In the genomic region with DNA sequence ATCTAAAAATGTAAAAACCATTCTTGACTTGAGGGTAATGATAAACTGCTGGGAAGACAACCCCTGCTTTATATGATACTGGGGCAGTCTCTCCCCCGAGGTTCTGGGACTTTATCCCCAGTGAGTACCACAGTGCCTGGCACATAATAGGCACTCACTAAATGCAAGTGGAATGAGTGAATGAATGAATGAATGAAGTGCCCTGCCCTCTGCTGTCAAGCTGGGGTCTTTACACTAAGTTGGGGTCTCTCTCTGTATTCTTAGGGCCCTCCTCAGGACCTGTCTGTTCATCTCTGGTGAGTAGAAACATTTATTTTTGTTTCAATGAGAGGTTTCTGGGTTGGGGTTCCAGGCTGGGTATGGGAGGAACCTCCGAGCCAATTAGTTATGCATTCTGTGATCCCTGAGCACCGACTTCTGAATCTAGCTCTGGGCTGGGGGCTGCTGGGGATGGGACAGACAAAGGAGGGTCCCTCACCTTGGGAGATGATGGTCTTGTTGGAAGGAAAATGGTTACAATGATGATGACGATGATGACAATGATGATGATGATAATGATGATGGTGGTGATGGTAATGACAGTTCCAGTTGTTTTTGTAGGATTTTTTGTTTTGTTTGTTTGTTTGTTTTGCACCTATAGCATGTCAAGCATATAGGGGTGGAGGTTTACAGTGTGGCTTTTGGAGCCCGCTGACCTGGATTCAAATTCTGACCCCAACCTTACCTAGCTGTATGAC, we compare ENCODE assay signal across 1 cellular context.
TF ChIP-seq lines count a peak whose summit lies in the region.

No MANE protein-coding gene starts in this region.

TF ChIP-seq in HepG2, 621 proteins besides CTCF, POLR2A, EP300 and RAD21:
- no peak for TF ChIP-seq AKNA (CRISPR knock-in tag; IDR thresholded peaks at IDR 0.05; ENCODE audit: borderline replicate concordance)
- TF ChIP-seq RARG (CRISPR knock-in tag; IDR thresholded peaks at IDR 0.05; ENCODE audit: low read depth), result no peak
- TF ChIP-seq CREB1 (IDR thresholded peaks at IDR 0.05), result peak; percentile 89
- TF ChIP-seq CREB1 (CRISPR knock-in tag; IDR thresholded peaks at IDR 0.05), result no peak
- TF ChIP-seq, protein P1, sequence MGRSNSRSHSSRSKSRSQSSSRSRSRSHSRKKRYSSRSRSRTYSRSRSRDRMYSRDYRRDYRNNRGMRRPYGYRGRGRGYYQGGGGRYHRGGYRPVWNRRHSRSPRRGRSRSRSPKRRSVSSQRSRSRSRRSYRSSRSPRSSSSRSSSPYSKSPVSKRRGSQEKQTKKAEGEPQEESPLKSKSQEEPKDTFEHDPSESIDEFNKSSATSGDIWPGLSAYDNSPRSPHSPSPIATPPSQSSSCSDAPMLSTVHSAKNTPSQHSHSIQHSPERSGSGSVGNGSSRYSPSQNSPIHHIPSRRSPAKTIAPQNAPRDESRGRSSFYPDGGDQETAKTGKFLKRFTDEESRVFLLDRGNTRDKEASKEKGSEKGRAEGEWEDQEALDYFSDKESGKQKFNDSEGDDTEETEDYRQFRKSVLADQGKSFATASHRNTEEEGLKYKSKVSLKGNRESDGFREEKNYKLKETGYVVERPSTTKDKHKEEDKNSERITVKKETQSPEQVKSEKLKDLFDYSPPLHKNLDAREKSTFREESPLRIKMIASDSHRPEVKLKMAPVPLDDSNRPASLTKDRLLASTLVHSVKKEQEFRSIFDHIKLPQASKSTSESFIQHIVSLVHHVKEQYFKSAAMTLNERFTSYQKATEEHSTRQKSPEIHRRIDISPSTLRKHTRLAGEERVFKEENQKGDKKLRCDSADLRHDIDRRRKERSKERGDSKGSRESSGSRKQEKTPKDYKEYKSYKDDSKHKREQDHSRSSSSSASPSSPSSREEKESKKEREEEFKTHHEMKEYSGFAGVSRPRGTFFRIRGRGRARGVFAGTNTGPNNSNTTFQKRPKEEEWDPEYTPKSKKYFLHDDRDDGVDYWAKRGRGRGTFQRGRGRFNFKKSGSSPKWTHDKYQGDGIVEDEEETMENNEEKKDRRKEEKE (IDR thresholded peaks at IDR 0.05), result no peak
- TF ChIP-seq ZNF720 (CRISPR knock-in tag; IDR thresholded peaks at IDR 0.05), result no peak
